ENCODE assay signal across 1 cellular context in genomic region chr12:94100990-94101901, GRCh38.
TF ChIP-seq lines count a peak whose summit lies in the region.

No MANE protein-coding gene starts in this region.

TF ChIP-seq in H1, 55 proteins besides CTCF, POLR2A, EP300 and RAD21 (continued from another document):
- TF ChIP-seq RNF2 (IDR thresholded peaks at IDR 0.05; ENCODE audit: borderline replicate concordance, low read depth, low read length, missing control alignments, poor library complexity, severe bottlenecking) (no peak), NRF1 (IDR thresholded peaks at IDR 0.05; ENCODE audit: low read depth, low read length) (no peak), SUZ12 (IDR thresholded peaks at IDR 0.05; ENCODE audit: low read length) (no peak), GABPA (IDR thresholded peaks at IDR 0.05; ENCODE audit: borderline replicate concordance, insufficient read depth, low read length) (peak; percentile 24; the same call in 1 of the 2 replicates), MAFK (IDR thresholded peaks at IDR 0.05; ENCODE audit: low read depth, low read length) (no peak), TAF7 (optimal IDR thresholded peaks at IDR 0.05; ENCODE audit: borderline replicate concordance, low read depth, low read length) (no peak), CHD7 (IDR thresholded peaks at IDR 0.05; ENCODE audit: insufficient replicate concordance, low read length) (no peak), SP4 (IDR thresholded peaks at IDR 0.05; ENCODE audit: low read length) (no peak), HDAC2 (IDR thresholded peaks at IDR 0.05; ENCODE audit: borderline replicate concordance in 1 of 2, low read depth in 2 of 2, low read length in 2 of 2) (peak in 1 of 2 experiments; percentile 51; a peak in 1 of 4 replicates), TAF1 (IDR thresholded peaks at IDR 0.05; ENCODE audit: low read depth, low read length) (no peak), EGR1 (IDR thresholded peaks at IDR 0.05; ENCODE audit: borderline replicate concordance, low read depth, low read length) (no peak), TBP (IDR thresholded peaks at IDR 0.05; ENCODE audit: low read depth, low read length) (no peak), SIN3A (conservative IDR thresholded peaks at IDR 0.05 in 1 of 2, IDR thresholded peaks at IDR 0.05 in 1 of 2; ENCODE audit: low read depth in 1 of 2, low read length in 2 of 2) (no peak)
